9 cellular contexts compared by ENCODE assay signal in the genomic region with DNA sequence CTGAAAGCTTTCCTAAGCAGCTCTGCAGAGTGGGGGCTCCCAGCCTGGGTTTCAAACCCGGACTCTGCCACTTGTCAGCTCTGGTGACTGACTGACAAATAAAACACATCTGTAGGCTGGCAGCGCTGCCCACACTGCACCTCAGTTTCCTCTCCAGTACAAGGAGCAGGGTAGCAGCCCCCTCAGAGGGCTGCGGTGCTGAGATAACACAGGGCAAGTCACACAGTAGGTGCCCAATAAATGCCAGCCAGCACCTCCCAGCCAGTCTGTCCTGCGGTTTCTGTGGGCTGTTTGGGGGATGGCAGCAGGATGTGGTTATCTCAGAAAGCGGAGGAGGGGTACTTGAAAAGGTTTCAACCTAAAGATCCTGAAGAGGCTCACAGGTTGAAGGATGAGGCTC. TPM values are rescaled to one million over a fixed set of nuclear protein-coding genes. Genes with fewer than 3 reads are reported as not detected.
DNase-seq lines count a peak whose midpoint lies in the region; ATAC-seq and TF ChIP-seq lines count a peak whose summit lies in the region.
"Had no signal": no experiment of that assay in that cellular context is flagged by ENCODE, and none has a peak within 500 bp of the region (broad histone marks: within the 10 kb centered on the region; RNA-seq: fewer than 3 reads in every experiment).

No MANE protein-coding gene starts in this region.

- H3K4me1 ChIP-seq in PC-9 (replicated peaks; ENCODE audit: insufficient read depth) (peaks cover 50% of the 10 kb centered on the region), right atrium auricular region (peaks cover 0 to 17% of the 10 kb centered on the region in 2 donors)

- H3K4me3 Mint-ChIP-seq in CD4-positive, alpha-beta T cell: peak overlapping the region; percentile 82
- H3K4me3 Mint-ChIP-seq in activated T-cell treated with anti-CD3 and anti-CD28 coated beads, Interleukin-2, amount 50 U/mL, for 24 hours: peak overlapping the region; percentile 25
- peak overlapping the region; percentile 65 for H3K4me3 Mint-ChIP-seq in natural killer cell

- H3K4me3 ChIP-seq in PC-9: peak overlapping the region; percentile 80; the same call in 1 of the 2 replicates
- H3K4me3 ChIP-seq in right atrium auricular region: no peak overlapping the region

- H3K9me3 Mint-ChIP-seq in CD4-positive, alpha-beta T cell: no peaks in the 10 kb centered on the region
- no peaks in the 10 kb centered on the region for H3K9me3 Mint-ChIP-seq in activated T-cell treated with anti-CD3 and anti-CD28 coated beads, Interleukin-2, amount 50 U/mL, for 24 hours
- no peaks in the 10 kb centered on the region for H3K9me3 Mint-ChIP-seq in natural killer cell

- peak; percentile 66 for ATAC-seq in CD4-positive, alpha-beta T cell (ENCODE audit: poor library complexity)
- ATAC-seq in natural killer cell (peak in 2 of 3 donors; percentile 40 to 69), GM18505 (IDR thresholded peaks at IDR 0.05; ENCODE audit: unreplicated experiment) (no peak)

- H3K4me2 ChIP-seq in PC-9: peak overlapping the region; percentile 83

- H3K79me2 ChIP-seq in PC-9 (ENCODE audit: low read depth): peaks cover 5% of the 10 kb centered on the region; the same call in 1 of the 2 replicates

- peak overlapping the region; percentile 73 for H3K27ac Mint-ChIP-seq in CD4-positive, alpha-beta T cell
- H3K27ac Mint-ChIP-seq in activated T-cell treated with anti-CD3 and anti-CD28 coated beads, Interleukin-2, amount 50 U/mL, for 24 hours: peak overlapping the region; percentile 51
- no peak overlapping the region for H3K27ac Mint-ChIP-seq in natural killer cell

- H4K20me1 ChIP-seq in PC-9 (ENCODE audit: insufficient read depth): no peaks in the 10 kb centered on the region

- H3K27me3 Mint-ChIP-seq in CD4-positive, alpha-beta T cell: peaks cover 58% of the 10 kb centered on the region
- H3K27me3 Mint-ChIP-seq in activated T-cell treated with anti-CD3 and anti-CD28 coated beads, Interleukin-2, amount 50 U/mL, for 24 hours: peaks cover 69% of the 10 kb centered on the region
- H3K27me3 Mint-ChIP-seq in natural killer cell (ENCODE audit: low read depth in 2 of 2): peaks cover 25 to 27% of the 10 kb centered on the region in 2 donors

- no peaks in the 10 kb centered on the region for H3K9me3 ChIP-seq in CD4-positive, alpha-beta T cell (ENCODE audit: control insufficient read depth, low read length)
- H3K9me3 ChIP-seq in PC-9 (ENCODE audit: insufficient read depth, low read depth) (no peaks in the 10 kb centered on the region), right atrium auricular region (no peaks in the 10 kb centered on the region)

- H3K27me3 ChIP-seq in CD4-positive, alpha-beta T cell (ENCODE audit: control insufficient read depth, insufficient read depth, low read length): peaks cover 26% of the 10 kb centered on the region
- no peaks in the 10 kb centered on the region for H3K27me3 ChIP-seq in PC-9 (ENCODE audit: insufficient read depth, low read depth)
- H3K27me3 ChIP-seq in right atrium auricular region: peaks cover 0 to 7% of the 10 kb centered on the region in 2 donors

- H2AFZ ChIP-seq in PC-9: no peak overlapping the region

- peaks cover 34% of the 10 kb centered on the region for H3F3A ChIP-seq in PC-9 (ENCODE audit: insufficient read depth, low read depth)

- TF ChIP-seq POLR2A in GM18505 (IDR thresholded peaks at IDR 0.05; ENCODE audit: borderline replicate concordance, extremely low read depth, insufficient read depth, insufficient read length): no peak

- H3K36me3 ChIP-seq in PC-9 (ENCODE audit: low read depth): no peaks in the 10 kb centered on the region
- no peaks in the 10 kb centered on the region for H3K36me3 ChIP-seq in right atrium auricular region

- BruUV-seq in PC-9 (replicated peaks; lab: Mats Ljungman, UMichigan): no TSS peak

- no peak overlapping the region for H3K27ac ChIP-seq in CD4-positive, alpha-beta T cell (ENCODE audit: low read depth, low read length)
- H3K27ac ChIP-seq in PC-9: no peak overlapping the region
- no peak overlapping the region for H3K27ac ChIP-seq in right atrium auricular region

- H3K36me3 Mint-ChIP-seq in CD4-positive, alpha-beta T cell (ENCODE audit: low read depth): no peaks in the 10 kb centered on the region
- H3K36me3 Mint-ChIP-seq in activated T-cell treated with anti-CD3 and anti-CD28 coated beads, Interleukin-2, amount 50 U/mL, for 24 hours (ENCODE audit: low read depth): no peaks in the 10 kb centered on the region
- H3K36me3 Mint-ChIP-seq in natural killer cell: no peaks in the 10 kb centered on the region

- H3K4me1 Mint-ChIP-seq in CD4-positive, alpha-beta T cell (ENCODE audit: low read depth): peaks cover 32% of the 10 kb centered on the region
- peaks cover 33% of the 10 kb centered on the region for H3K4me1 Mint-ChIP-seq in activated T-cell treated with anti-CD3 and anti-CD28 coated beads, Interleukin-2, amount 50 U/mL, for 24 hours (ENCODE audit: low read depth)
- peaks cover 12 to 29% of the 10 kb centered on the region in 2 donors for H3K4me1 Mint-ChIP-seq in natural killer cell

- TF ChIP-seq CTCF in CD4-positive, alpha-beta T cell (IDR thresholded peaks at IDR 0.05): no peak
- TF ChIP-seq CTCF in PC-9 (conservative IDR thresholded peaks at IDR 0.05) (no peak), natural killer cell (IDR thresholded peaks at IDR 0.05) (no peak), right atrium auricular region (IDR thresholded peaks at IDR 0.05) (no peak)

- intact Hi-C loops in CD4-positive, alpha-beta T cell (cut with DNase I, micrococcal nuclease): no loop called here
- intact Hi-C loops in PC-9 (cut with micrococcal nuclease; ENCODE audit: unreplicated experiment) (no loop called here), natural killer cell (cut with micrococcal nuclease) (no loop called here)

- H3K9me2 ChIP-seq in PC-9 (ENCODE audit: insufficient read depth): no peaks in the 10 kb centered on the region

- POLR2A ChIA-PET in CD4-positive, alpha-beta T cell (lab: Charles Lee): interaction anchor here (0.6 kb wide), 2 partner anchors 47 to 181 kb away, joined by 3 to 4 read pairs; a partner anchor contains a TSS
- POLR2A ChIA-PET in PC-9 (lab: Charles Lee; ENCODE audit: unreplicated experiment): interaction anchor here (0.6 kb wide), 1 partner anchor 53 kb away, joined by 3 read pairs; no protein-coding TSS in a partner anchor

- peak; percentile 12 to 51 (median 42) for DNase-seq in CD4-positive, alpha-beta T cell
- DNase-seq in PC-9: no peak
- DNase-seq in activated T-cell treated with anti-CD3 and anti-CD28 coated beads, Interleukin-2, amount 50 U/mL, for 24 hours: peak; percentile 66
- no peak for DNase-seq in natural killer cell
- DNase-seq in mucosa of gallbladder (ENCODE audit: low spot score): no peak
- DNase-seq in NCI-H510A treated with DMSO at 0.1 percent for 48 hours (lab: John Stamatoyannopoulos, UW): no peak
- DNase-seq in right atrium auricular region (ENCODE audit: low spot score): no peak

- CTCF ChIA-PET in CD4-positive, alpha-beta T cell (lab: Charles Lee): no interaction called here
- CTCF ChIA-PET in PC-9 (lab: Charles Lee): no interaction called here

RNA-seq across cellular contexts. Expression of a gene that starts 1.5 kb away (rescaled TPM):
- not detected for total RNA-seq in CD4-positive, alpha-beta T cell
- 11.1 and 12.3 TPM in 2 replicates for total RNA-seq in PC-9 (2021)
- not detected for total RNA-seq in natural killer cell
- total RNA-seq in mucosa of gallbladder: 0.58 TPM
- total RNA-seq in right atrium auricular region: under 1 TPM; 0.44 to 0.59 TPM
- total RNA-seq: skeletal muscle tissue had no signal

RNA-seq across cellular contexts. Expression of a gene that starts 32.2 kb away (rescaled TPM):
- not detected for total RNA-seq in CD4-positive, alpha-beta T cell
- total RNA-seq in PC-9 (2021) (127 and 156 TPM in 2 replicates), natural killer cell (not detected), mucosa of gallbladder (23.3 TPM), right atrium auricular region (10 to 100 TPM; 39.1 to 68.5 TPM)

RNA-seq across cellular contexts. Expression of a gene that starts 49.3 kb away (rescaled TPM):
- total RNA-seq in CD4-positive, alpha-beta T cell: not detected
- total RNA-seq in PC-9 (2021) (not detected in 2 replicates), natural killer cell (not detected), mucosa of gallbladder (not detected), right atrium auricular region (not detected)
- total RNA-seq: skeletal muscle tissue had no signal

Comparison
In these comparisons a context has a peak if more than half of its experiments do, and no peak if none do; other contexts are left out.
1. DNase-seq: peak in CD4-positive, alpha-beta T cell (10 of 10) and activated T-cell treated with anti-CD3 and anti-CD28 coated beads, Interleukin-2, amount 50 U/mL, for 24 hours (single experiment); none in PC-9 (0 of 2), natural killer cell (single experiment), mucosa of gallbladder (single experiment), NCI-H510A treated with DMSO at 0.1 percent for 48 hours (single experiment) and right atrium auricular region (single experiment).
2. H3K27ac Mint-ChIP-seq: peak in CD4-positive, alpha-beta T cell (single experiment) and activated T-cell treated with anti-CD3 and anti-CD28 coated beads, Interleukin-2, amount 50 U/mL, for 24 hours (single experiment); none in natural killer cell (0 of 2).
3. H3K4me3 Mint-ChIP-seq: peak in every context shown above with its lines; median percentile 82 in CD4-positive, alpha-beta T cell; 65 in natural killer cell; 25 in activated T-cell treated with anti-CD3 and anti-CD28 coated beads, Interleukin-2, amount 50 U/mL, for 24 hours.
4. RNA of a gene that starts 32.2 kb away (total RNA-seq): 127 to 156 TPM in PC-9, 39.1 to 68.5 TPM in right atrium auricular region and 23.3 TPM in mucosa of gallbladder (single experiment); not detected in CD4-positive, alpha-beta T cell and not detected in natural killer cell; every median in the first group is over 10 times any median in the second.